ENCODE assay signal across 11 cellular contexts in genomic region chr13:47598340-47598911, GRCh38.
DNase-seq lines count a peak whose midpoint lies in the region; ATAC-seq and TF ChIP-seq lines count a peak whose summit lies in the region.
"Had no signal": no experiment of that assay in that cellular context is flagged by ENCODE, and none has a peak within 500 bp of the region (broad histone marks: within the 10 kb centered on the region; RNA-seq: fewer than 3 reads in every experiment).

No MANE protein-coding gene starts in this region.

- H3K27ac ChIP-seq in osteoblast (ENCODE audit: low read depth, low read length) (no peak overlapping the region), gastroesophageal sphincter (no peak overlapping the region)
- H3K27ac ChIP-seq: ovary had no signal

- 12 to 29% methylated on average over 2 of the region's 2 CpGs for WGBS in gastroesophageal sphincter (ENCODE audit: low coverage in 1 of 2), 2 donors

- no peaks in the 10 kb centered on the region for H3K36me3 ChIP-seq in osteoblast (ENCODE audit: insufficient read depth, low read length)
- no peaks in the 10 kb centered on the region for H3K36me3 ChIP-seq in gastroesophageal sphincter
- H3K36me3 ChIP-seq: ovary had no signal

- H4K20me1 ChIP-seq in osteoblast (ENCODE audit: insufficient read depth, low read length), result no peaks in the 10 kb centered on the region

- TF ChIP-seq POLR2A in gastroesophageal sphincter (IDR thresholded peaks at IDR 0.05), result no peak

- ATAC-seq in gastroesophageal sphincter, result no peak

- DNase-seq in NCI-H82 (lab: John Stamatoyannopoulos, UW) (peak; percentile 25), NCI-H82 treated with DMSO at 0.1 percent for 48 hours (lab: John Stamatoyannopoulos, UW; ENCODE audit: unreplicated experiment) (no peak), NAMALWA (ENCODE audit: low spot score) (peak; percentile 10), dedifferentiated amniotic fluid mesenchymal stem cell (ENCODE audit: extremely low spot score) (peak; percentile 15), osteoblast (ENCODE audit: insufficient read length, low spot score, missing footprints) (peak; percentile 29), NCI-H2029 treated with DMSO at 0.1 percent for 48 hours (lab: John Stamatoyannopoulos, UW) (no peak), D341Med (ENCODE audit: low spot score) (no peak)
- DNase-seq: cortex of kidney, NCI-H2081, ovary had no signal

- H3K4me2 ChIP-seq in osteoblast (ENCODE audit: insufficient read depth, low read length), result no peak overlapping the region

- H3K27me3 ChIP-seq in osteoblast (ENCODE audit: insufficient read depth, low read length), result no peaks in the 10 kb centered on the region
- H3K27me3 ChIP-seq in gastroesophageal sphincter, result no peaks in the 10 kb centered on the region
- H3K27me3 ChIP-seq: ovary had no signal

- no peak for TF ChIP-seq EP300 in gastroesophageal sphincter (IDR thresholded peaks at IDR 0.05)

- no peaks in the 10 kb centered on the region for H3K9me3 ChIP-seq in osteoblast (ENCODE audit: low read depth, low read length)
- H3K9me3 ChIP-seq in gastroesophageal sphincter, result peaks cover 0 to 15% (median 0%) of the 10 kb centered on the region in 3 donors
- H3K9me3 ChIP-seq: ovary had no signal

- H3K4me3 ChIP-seq in osteoblast (ENCODE audit: insufficient read depth, low read length) (no peak overlapping the region), gastroesophageal sphincter (no peak overlapping the region)
- H3K4me3 ChIP-seq: ovary had no signal

- H2AFZ ChIP-seq in osteoblast (ENCODE audit: low read length), result no peak overlapping the region

- H3K4me1 ChIP-seq in osteoblast (ENCODE audit: insufficient read depth, low read length) (no peaks in the 10 kb centered on the region), gastroesophageal sphincter (no peaks in the 10 kb centered on the region)

- peak; percentile 37 for TF ChIP-seq CTCF in osteoblast (IDR thresholded peaks at IDR 0.05; ENCODE audit: extremely low read depth, low read depth, low read length)
- peak in 2 of 4 experiments; percentile 26 to 27 for TF ChIP-seq CTCF in gastroesophageal sphincter (IDR thresholded peaks at IDR 0.05)

- no peaks in the 10 kb centered on the region for H3K79me2 ChIP-seq in osteoblast (ENCODE audit: insufficient read depth, low read length)

Comparison
In these comparisons a context has a peak if more than half of its experiments do, and no peak if none do; other contexts are left out.
1. DNase-seq: peak in NCI-H82 (single experiment), NAMALWA (single experiment), dedifferentiated amniotic fluid mesenchymal stem cell (single experiment) and osteoblast (single experiment); none in NCI-H82 treated with DMSO at 0.1 percent for 48 hours (single experiment), NCI-H2029 treated with DMSO at 0.1 percent for 48 hours (single experiment) and D341Med (single experiment).